Comparison of ENCODE assay signal across 19 cellular contexts in the genomic region with DNA sequence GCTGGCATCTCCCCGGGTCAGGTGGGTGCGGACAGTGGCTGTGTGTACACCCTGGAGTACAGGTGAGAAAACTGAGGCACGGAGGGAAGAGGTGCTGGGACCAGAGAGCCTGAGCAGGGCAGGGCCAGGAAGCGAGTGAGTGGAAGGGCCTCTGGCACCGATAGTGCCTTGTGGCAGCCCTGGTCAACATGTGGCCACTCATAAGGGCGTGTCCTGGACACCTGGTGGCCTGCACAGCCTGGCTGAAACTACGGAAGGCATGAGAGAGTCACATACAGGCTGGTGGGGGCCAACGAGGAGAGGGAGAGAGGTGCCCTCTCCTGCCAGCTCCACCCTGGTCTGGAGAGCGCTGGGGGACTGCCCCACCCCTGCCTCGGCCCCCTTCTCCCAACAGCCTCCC. TPM values are rescaled to one million over a fixed set of nuclear protein-coding genes. Genes with fewer than 3 reads are reported as not detected.
DNase-seq lines count a peak whose midpoint lies in the region; ATAC-seq, FAIRE-seq and TF ChIP-seq lines count a peak whose summit lies in the region.
"Had no signal": no experiment of that assay in that cellular context is flagged by ENCODE, and none has a peak within 500 bp of the region (broad histone marks: within the 10 kb centered on the region; RNA-seq: fewer than 3 reads in every experiment).

No MANE protein-coding gene starts in this region.

- TF ChIP-seq RAD21 in HCT116 (IDR thresholded peaks at IDR 0.05; ENCODE audit: low read depth) (no peak), K562 (CRISPR knock-in tag; conservative IDR thresholded peaks at IDR 0.05 in 1 of 2, IDR thresholded peaks at IDR 0.05 in 1 of 2) (no peak)

- POLR2A ChIA-PET in HCT116 (lab: Charles Lee) (no interaction called here), K562 (lab: Yijun Ruan, JAX) (interaction anchor here (0.6 kb wide), 1 partner anchor 98 kb away, joined by 3 read pairs; no protein-coding TSS in a partner anchor), T-cell (lab: Charles Lee) (interaction anchor here in 1 of 2 donors (0.6 kb wide), 1 partner anchor 44 kb away, joined by 3 read pairs; no protein-coding TSS in a partner anchor)

- no peaks in the 10 kb centered on the region for H3K9me3 Mint-ChIP-seq in activated CD8-positive, alpha-beta memory T cell treated with anti-CD3 and anti-CD28 coated beads, Interleukin-2, amount 10 ng/mL, durations not matched to agents 7 days and 5 days (ENCODE audit: low read depth)
- no peaks in the 10 kb centered on the region for H3K9me3 Mint-ChIP-seq in T-cell
- H3K9me3 Mint-ChIP-seq: activated CD4-positive, alpha-beta T cell treated with anti-CD3 and anti-CD28 coated beads, Interleukin-2, amount 10 ng/mL, durations not matched to agents 7 days and 5 days; activated T-cell treated with anti-CD3 and anti-CD28 coated beads, Interleukin-2, amount 50 U/mL, for 72 hours; nephron progenitor cell had no signal

- H3K9ac ChIP-seq in HCT116 (ENCODE audit: low read length) (no peak overlapping the region), K562 (ENCODE audit: insufficient read depth in 1 of 2, low read depth in 2 of 2, low read length in 2 of 2) (peak overlapping the region in 1 of 2 experiments; percentile 58; a peak in 2 of 4 replicates)

- no peak overlapping the region for H3K4me3 ChIP-seq in HCT116 (replicated peaks in 1 of 2; ENCODE audit: low read depth in 1 of 2, low read length in 2 of 2)
- H3K4me3 ChIP-seq in K562 = no peak overlapping the region
- no peak overlapping the region for H3K4me3 ChIP-seq in mucosa of descending colon
- H3K4me3 ChIP-seq: BLaER1 treated with 17β-estradiol and CSF1 and Interleukin-3, amounts not matched to agents 10 nM and 100 nM; coronary artery; esophagus squamous epithelium; HAP-1; uterus had no signal

- ATAC-seq in HCT116 = no peak
- ATAC-seq in K562 = no peak
- ATAC-seq in mucosa of descending colon = peak; percentile 54
- no peak for ATAC-seq in activated CD8-positive, alpha-beta memory T cell treated with anti-CD3 and anti-CD28 coated beads, Interleukin-2, amount 10 ng/mL, durations not matched to agents 7 days and 5 days
- ATAC-seq in T-cell (replicated peaks in 1 of 4) = no peak

- no peak for FAIRE-seq in K562 (lab: Jason Lieb, UNC)

- H3K27ac ChIP-seq in HCT116 (ENCODE audit: low read depth, low read length) (peak overlapping the region; percentile 27; the same call in 1 of the 2 replicates), K562 (ENCODE audit: extremely low read depth, low read depth, low read length) (no peak overlapping the region)
- H3K27ac ChIP-seq: BLaER1 treated with 17β-estradiol and CSF1 and Interleukin-3, amounts not matched to agents 10 nM and 100 nM; uterus had no signal

- H2AFZ ChIP-seq in HCT116 (ENCODE audit: low read depth, low read length, poor library complexity, severe bottlenecking) (no peak overlapping the region), K562 (ENCODE audit: low read depth, low read length) (no peak overlapping the region)

- H3K36me3 Mint-ChIP-seq in activated CD8-positive, alpha-beta memory T cell treated with anti-CD3 and anti-CD28 coated beads, Interleukin-2, amount 10 ng/mL, durations not matched to agents 7 days and 5 days = peaks cover 2% of the 10 kb centered on the region
- H3K36me3 Mint-ChIP-seq in T-cell = no peaks in the 10 kb centered on the region

- no peaks in the 10 kb centered on the region for H3K9me1 ChIP-seq in K562 (ENCODE audit: control insufficient read depth, insufficient read depth, low read length)

- H3K79me2 ChIP-seq in HCT116 (ENCODE audit: insufficient read depth, low read length) (peaks cover 14% of the 10 kb centered on the region; the same call in 1 of the 2 replicates), K562 (ENCODE audit: control insufficient read depth, insufficient read depth, low read length) (no peaks in the 10 kb centered on the region)

- BruUV-seq in HCT116 (replicated peaks; lab: Mats Ljungman, UMichigan) = no TSS peak
- no TSS peak for BruUV-seq in K562 (replicated peaks; lab: Mats Ljungman, UMichigan)

- 91% methylated on average over 7 of the region's 10 CpGs for WGBS in K562 (ENCODE audit: insufficient coverage, low coverage, missing lambda C conversion rate)

- no peak overlapping the region for H3K27ac Mint-ChIP-seq in activated CD8-positive, alpha-beta memory T cell treated with anti-CD3 and anti-CD28 coated beads, Interleukin-2, amount 10 ng/mL, durations not matched to agents 7 days and 5 days
- no peak overlapping the region for H3K27ac Mint-ChIP-seq in T-cell
- H3K27ac Mint-ChIP-seq: activated T-cell treated with anti-CD3 and anti-CD28 coated beads, Interleukin-2, amount 50 U/mL, for 72 hours; nephron progenitor cell had no signal

- peaks cover 3% of the 10 kb centered on the region for H3K27me3 Mint-ChIP-seq in activated CD8-positive, alpha-beta memory T cell treated with anti-CD3 and anti-CD28 coated beads, Interleukin-2, amount 10 ng/mL, durations not matched to agents 7 days and 5 days
- H3K27me3 Mint-ChIP-seq in T-cell = no peaks in the 10 kb centered on the region

- in situ Hi-C loops in K562 (cut with MboI) = loop anchor here (25.0 kb wide), 1 partner anchor 469 kb away; a partner anchor contains a TSS

- peaks cover 25 to 45% of the 10 kb centered on the region in 2 experiments for H3K4me1 ChIP-seq in HCT116 (ENCODE audit: control insufficient read depth in 1 of 2, insufficient read depth in 2 of 2, low read length in 2 of 2)
- peaks cover 0 to 77% of the 10 kb centered on the region in 2 experiments; a peak in 3 of 5 replicates for H3K4me1 ChIP-seq in K562 (replicated peaks in 1 of 2; ENCODE audit: control insufficient read depth in 2 of 2, insufficient read depth in 2 of 2, low read length in 2 of 2)
- H3K4me1 ChIP-seq in mucosa of descending colon (ENCODE audit: low read depth) = peaks cover 19% of the 10 kb centered on the region
- H3K4me1 ChIP-seq: HAP-1 had no signal

- DNase-seq in HCT116 (ENCODE audit: low read depth, low spot score) (no peak), K562 (ENCODE audit: extremely low read depth in 1 of 4, low spot score in 3 of 4) (no peak), mucosa of descending colon (no peak), inferior parietal cortex (ENCODE audit: extremely low spot score) (no peak), T-cell (no peak)
- DNase-seq in activated CD8-positive, alpha-beta memory T cell treated with anti-CD3 and anti-CD28 coated beads, Interleukin-2, amount 10 ng/mL, durations not matched to agents 7 days and 5 days = no peak
- DNase-seq: activated CD4-positive, alpha-beta T cell treated with anti-CD3 and anti-CD28 coated beads, Interleukin-2, amount 10 ng/mL, durations not matched to agents 7 days and 5 days; activated T-cell treated with anti-CD3 and anti-CD28 coated beads, Interleukin-2, amount 50 U/mL, for 72 hours; DMS79 treated with DMSO at 0.1 percent for 48 hours; esophagus squamous epithelium; NCI-H1930; NCI-H526; nephron progenitor cell; RPMI8226; stimulated activated CD4-positive, alpha-beta T cell treated with anti-CD3 and anti-CD28 coated beads, Interleukin-4, amount 100 ng/mL, for 24 hours; uterus had no signal

- CTCF ChIA-PET in HCT116 (lab: Charles Lee) (no interaction called here), K562 (lab: Yijun Ruan, JAX; ENCODE audit: low intra/inter-chr PET ratio) (no interaction called here), T-cell (lab: Charles Lee) (no interaction called here)
- CTCF ChIA-PET in activated CD8-positive, alpha-beta memory T cell treated with anti-CD3 and anti-CD28 coated beads, Interleukin-2, amount 10 ng/mL, durations not matched to agents 7 days and 5 days (lab: Charles Lee) = interaction anchor here (1.3 kb wide), 1 partner anchor 13 kb away, joined by 3 read pairs; no protein-coding TSS in a partner anchor

- no peak overlapping the region for H3K4me2 ChIP-seq in HCT116 (ENCODE audit: low read length)
- H3K4me2 ChIP-seq in K562 (ENCODE audit: insufficient read depth, low read length) = no peak overlapping the region

- no peaks in the 10 kb centered on the region for H3K9me2 ChIP-seq in HCT116 (ENCODE audit: insufficient read depth)

- H4K20me1 ChIP-seq in HCT116 (ENCODE audit: insufficient read depth) = no peaks in the 10 kb centered on the region
- H4K20me1 ChIP-seq in K562 (replicated peaks; ENCODE audit: control insufficient read depth, insufficient read depth, low read length) = no peaks in the 10 kb centered on the region

- H3K4me1 Mint-ChIP-seq in activated CD8-positive, alpha-beta memory T cell treated with anti-CD3 and anti-CD28 coated beads, Interleukin-2, amount 10 ng/mL, durations not matched to agents 7 days and 5 days = no peaks in the 10 kb centered on the region
- peaks cover 0 to 3% (median 0%) of the 10 kb centered on the region in 3 donors for H3K4me1 Mint-ChIP-seq in T-cell
- H3K4me1 Mint-ChIP-seq: activated CD4-positive, alpha-beta T cell treated with anti-CD3 and anti-CD28 coated beads, Interleukin-2, amount 10 ng/mL, durations not matched to agents 7 days and 5 days had no signal

- H3K9me3 ChIP-seq in HCT116 (ENCODE audit: control insufficient read depth in 1 of 2, insufficient read depth in 1 of 2, low read depth in 1 of 2, low read length in 2 of 2) = no peaks in the 10 kb centered on the region
- H3K9me3 ChIP-seq in K562 (replicated peaks; ENCODE audit: control insufficient read depth, insufficient read depth, low read depth, low read length) = no peaks in the 10 kb centered on the region; the same call in 1 of the 2 replicates
- H3K9me3 ChIP-seq in mucosa of descending colon = no peaks in the 10 kb centered on the region
- H3K9me3 ChIP-seq: BLaER1 treated with 17β-estradiol and CSF1 and Interleukin-3, amounts not matched to agents 10 nM and 100 nM; esophagus squamous epithelium; HAP-1; uterus had no signal

- no peak for TF ChIP-seq EP300 in K562 (IDR thresholded peaks at IDR 0.05; ENCODE audit: low read length)

- no peak for TF ChIP-seq CTCF in HCT116 (IDR thresholded peaks at IDR 0.05 in 2 of 3, conservative IDR thresholded peaks at IDR 0.05 in 1 of 3; ENCODE audit: borderline replicate concordance in 1 of 3, insufficient read depth in 1 of 3, low read depth in 2 of 3, low read length in 2 of 3)
- TF ChIP-seq CTCF in K562 (IDR thresholded peaks at IDR 0.05 in 2 of 3, conservative IDR thresholded peaks at IDR 0.05 in 1 of 3; ENCODE audit: insufficient read depth in 2 of 3, low read depth in 1 of 3, low read length in 3 of 3) = no peak
- TF ChIP-seq CTCF in mucosa of descending colon (IDR thresholded peaks at IDR 0.05) = no peak

- no peak for TF ChIP-seq POLR2A in HCT116 (IDR thresholded peaks at IDR 0.05; ENCODE audit: borderline replicate concordance, extremely low read depth, insufficient read depth, insufficient read length)
- TF ChIP-seq POLR2A in K562 (conservative IDR thresholded peaks at IDR 0.05) = no peak

- intact Hi-C loops in HCT116 (cut with micrococcal nuclease) (no loop called here), K562 (cut with micrococcal nuclease) (no loop called here), mucosa of descending colon (cut with DNase I, micrococcal nuclease) (no loop called here)

- RAD21 ChIA-PET in HCT116 (lab: Charles Lee; ENCODE audit: low non-redundant PET in 1 of 2, low total read pairs in 2 of 2, uncharacterized antibody in 2 of 2, unreplicated experiment in 2 of 2) = no interaction called here

- H3K27me3 ChIP-seq in HCT116 (ENCODE audit: insufficient read depth, low read length) (no peaks in the 10 kb centered on the region), K562 (ENCODE audit: control insufficient read depth in 2 of 2, insufficient read depth in 2 of 2, low read length in 2 of 2) (no peaks in the 10 kb centered on the region)

- H3K4me3 Mint-ChIP-seq in activated CD8-positive, alpha-beta memory T cell treated with anti-CD3 and anti-CD28 coated beads, Interleukin-2, amount 10 ng/mL, durations not matched to agents 7 days and 5 days = no peak overlapping the region
- H3K4me3 Mint-ChIP-seq in T-cell = no peak overlapping the region
- H3K4me3 Mint-ChIP-seq: activated CD4-positive, alpha-beta T cell treated with anti-CD3 and anti-CD28 coated beads, Interleukin-2, amount 10 ng/mL, durations not matched to agents 7 days and 5 days; activated T-cell treated with anti-CD3 and anti-CD28 coated beads, Interleukin-2, amount 50 U/mL, for 72 hours; nephron progenitor cell had no signal

- H3K36me3 ChIP-seq in HCT116 (ENCODE audit: control insufficient read depth in 1 of 2, insufficient read depth in 2 of 2, low read length in 2 of 2) (peaks cover 3 to 16% of the 10 kb centered on the region in 2 experiments; a peak in 3 of 4 replicates), K562 (ENCODE audit: control insufficient read depth, insufficient read depth, low read length) (peaks cover 56% of the 10 kb centered on the region; the same call in 1 of the 3 replicates), mucosa of descending colon (ENCODE audit: low read depth) (peaks cover 3% of the 10 kb centered on the region)
- H3K36me3 ChIP-seq: uterus had no signal

RNA-seq across cellular contexts. Expression of a gene that starts 6.1 kb away (rescaled TPM):
- 23.8 TPM for total RNA-seq in HCT116 (2021; ENCODE audit: unreplicated experiment)
- polyA plus RNA-seq in HCT116 (2012) = 11.1 and 11.8 TPM in 2 replicates
- total RNA-seq in K562 (2011; cell fraction: chromatin; rRNA removed; ENCODE audit: low replicate concordance) = 2.8 and 13.5 TPM in 2 replicates
- total RNA-seq in K562 (2011; cell fraction: nucleolus; rRNA removed) = 11.4 and 15.2 TPM in 2 replicates
- total RNA-seq in K562 (2011; cell fraction: nucleoplasm; rRNA removed) = 4.2 and 6.2 TPM in 2 replicates
- 3.7 and 3.8 TPM in 2 replicates for total RNA-seq in K562 (2014; rRNA removed)
- 0.18 TPM in 1 of 2 replicates, not detected in the other for total RNA-seq in K562 (2014; rRNA removed; fragmentation: Illumina TruSeq; extraction: Trizol)
- total RNA-seq in K562 (2015; rRNA removed; fragmentation: Illumina TruSeq; extraction: Trizol) = 1.3 and 1.4 TPM in 2 replicates
- 6.6 and 8.9 TPM in 2 replicates for total RNA-seq in K562 (2021)
- polyA plus RNA-seq in K562 (2011; rRNA removed) = 0.98 and 1.2 TPM in 2 replicates
- polyA plus RNA-seq in K562 (2011; cell fraction: cytosol; rRNA removed) = 0.84 and 4.5 TPM in 2 replicates
- polyA plus RNA-seq in K562 (2011; cell fraction: nucleus; rRNA removed) = 8.2 and 25.4 TPM in 2 replicates
- polyA plus RNA-seq in K562 (2012) = 3.1 and 3.3 TPM in 2 replicates
- polyA plus RNA-seq in K562 (2014; fragmentation: Illumina TruSeq; extraction: Trizol) = 0.25 and 2.3 TPM in 2 replicates
- polyA plus RNA-seq in K562 (2014; fragmentation: Nextera tagmentation; extraction: Ambion mirVana) = under 1 TPM in 1 of 2 experiments, not detected in 1; 0.03 TPM
- 5.8 and 6.3 TPM in 2 replicates for polyA plus RNA-seq in K562 (2014; rRNA removed)
- 0.11 and 0.15 TPM in 2 replicates for polyA minus RNA-seq in K562 (2011; rRNA and poly(A)+ RNA removed)
- 2.9 and 3.0 TPM in 2 replicates for polyA minus RNA-seq in K562 (2011; cell fraction: cytosol; rRNA and poly(A)+ RNA removed)
- polyA minus RNA-seq in K562 (2011; cell fraction: nucleus; rRNA and poly(A)+ RNA removed) = 3.0 and 3.8 TPM in 2 replicates
- total RNA-seq in mucosa of descending colon = 1 to 10 TPM in 1 of 3 donors, under 1 TPM in 2; 0.29 to 1.2 (median 0.39) TPM
- total RNA-seq in activated CD8-positive, alpha-beta memory T cell treated with anti-CD3 and anti-CD28 coated beads, Interleukin-2, amount 10 ng/mL, durations not matched to agents 7 days and 5 days = under 1 TPM; 0.29 to 0.52 TPM
- total RNA-seq in T-cell = under 1 TPM in 4 of 5 donors, not detected in 1; 0.08 to 0.36 (median 0.23) TPM
- total RNA-seq: activated CD4-positive, alpha-beta T cell treated with anti-CD3 and anti-CD28 coated beads, Interleukin-2, amount 10 ng/mL, durations not matched to agents 7 days and 5 days had no signal

RNA-seq across cellular contexts. Expression of a gene that starts 9.8 kb away (rescaled TPM):
- total RNA-seq in HCT116 (2021; ENCODE audit: unreplicated experiment) (428 TPM), K562 (2014; rRNA removed) (135 and 145 TPM in 2 replicates), K562 (2014; rRNA removed; fragmentation: Illumina TruSeq; extraction: Trizol) (3.9 and 4.6 TPM in 2 replicates), K562 (2015; rRNA removed; fragmentation: Illumina TruSeq; extraction: Trizol) (65.2 and 73.0 TPM in 2 replicates), K562 (2021) (409 and 434 TPM in 2 replicates), mucosa of descending colon (100 to 1,000 TPM; 302 to 391 (median 378) TPM), T-cell (100 to 1,000 TPM; 117 to 233 (median 155) TPM)
- 468 and 508 TPM in 2 replicates for polyA plus RNA-seq in HCT116 (2012)
- 42.1 and 110 TPM in 2 replicates for total RNA-seq in K562 (2011; cell fraction: chromatin; rRNA removed; ENCODE audit: low replicate concordance)
- total RNA-seq in K562 (2011; cell fraction: nucleolus; rRNA removed) = 116 and 129 TPM in 2 replicates
- 74.0 and 85.6 TPM in 2 replicates for total RNA-seq in K562 (2011; cell fraction: nucleoplasm; rRNA removed)
- polyA plus RNA-seq in K562 (2011; rRNA removed) (36.8 and 58.7 TPM in 2 replicates), K562 (2014; fragmentation: Illumina TruSeq; extraction: Trizol) (18.7 and 106 TPM in 2 replicates), K562 (2014; fragmentation: Nextera tagmentation; extraction: Ambion mirVana) (10 to 100 TPM in 1 of 2 experiments, 1 to 10 TPM in 1; 9.7 to 23.3 TPM), K562 (2014; rRNA removed) (233 and 236 TPM in 2 replicates)
- polyA plus RNA-seq in K562 (2011; cell fraction: cytosol; rRNA removed) = 119 and 471 TPM in 2 replicates
- 90.5 and 137 TPM in 2 replicates for polyA plus RNA-seq in K562 (2011; cell fraction: nucleus; rRNA removed)
- polyA plus RNA-seq in K562 (2012) = 278 and 318 TPM in 2 replicates
- polyA minus RNA-seq in K562 (2011; rRNA and poly(A)+ RNA removed) = 16.5 and 29.9 TPM in 2 replicates
- 115 and 175 TPM in 2 replicates for polyA minus RNA-seq in K562 (2011; cell fraction: cytosol; rRNA and poly(A)+ RNA removed)
- polyA minus RNA-seq in K562 (2011; cell fraction: nucleus; rRNA and poly(A)+ RNA removed) = 28.8 and 35.8 TPM in 2 replicates
- total RNA-seq in activated CD8-positive, alpha-beta memory T cell treated with anti-CD3 and anti-CD28 coated beads, Interleukin-2, amount 10 ng/mL, durations not matched to agents 7 days and 5 days = 100 to 1,000 TPM; 190 to 221 TPM

RNA-seq across cellular contexts. Expression of a gene that starts 16.7 kb away (rescaled TPM):
- total RNA-seq in HCT116 (2021; ENCODE audit: unreplicated experiment) (146 TPM), K562 (2014; rRNA removed) (13.5 and 20.8 TPM in 2 replicates), K562 (2014; rRNA removed; fragmentation: Illumina TruSeq; extraction: Trizol) (3.9 and 4.8 TPM in 2 replicates), K562 (2015; rRNA removed; fragmentation: Illumina TruSeq; extraction: Trizol) (10.1 and 11.0 TPM in 2 replicates), K562 (2021) (120 and 121 TPM in 2 replicates), mucosa of descending colon (100 to 1,000 TPM; 136 to 251 (median 213) TPM), T-cell (100 to 1,000 TPM in 1 of 5 donors, 10 to 100 TPM in 4; 54.0 to 161 (median 66.9) TPM)
- 63.2 and 79.4 TPM in 2 replicates for polyA plus RNA-seq in HCT116 (2012)
- total RNA-seq in K562 (2011; cell fraction: chromatin; rRNA removed; ENCODE audit: low replicate concordance) = 30.7 and 106 TPM in 2 replicates
- 81.7 and 90.7 TPM in 2 replicates for total RNA-seq in K562 (2011; cell fraction: nucleolus; rRNA removed)
- 55.1 and 88.1 TPM in 2 replicates for total RNA-seq in K562 (2011; cell fraction: nucleoplasm; rRNA removed)
- polyA plus RNA-seq in K562 (2011; rRNA removed) (7.0 and 10.2 TPM in 2 replicates), K562 (2014; fragmentation: Illumina TruSeq; extraction: Trizol) (20.5 and 38.3 TPM in 2 replicates), K562 (2014; fragmentation: Nextera tagmentation; extraction: Ambion mirVana) (1 to 10 TPM in 1 of 2 experiments, under 1 TPM in 1; 0.17 to 1.5 TPM), K562 (2014; rRNA removed) (41.3 and 44.6 TPM in 2 replicates)
- 14.0 and 26.8 TPM in 2 replicates for polyA plus RNA-seq in K562 (2011; cell fraction: cytosol; rRNA removed)
- 44.8 and 87.0 TPM in 2 replicates for polyA plus RNA-seq in K562 (2011; cell fraction: nucleus; rRNA removed)
- polyA plus RNA-seq in K562 (2012) = 29.5 and 39.8 TPM in 2 replicates
- 2.7 and 3.0 TPM in 2 replicates for polyA minus RNA-seq in K562 (2011; rRNA and poly(A)+ RNA removed)
- polyA minus RNA-seq in K562 (2011; cell fraction: cytosol; rRNA and poly(A)+ RNA removed) = 29.9 and 43.2 TPM in 2 replicates
- polyA minus RNA-seq in K562 (2011; cell fraction: nucleus; rRNA and poly(A)+ RNA removed) = 28.0 and 34.2 TPM in 2 replicates
- 10 to 100 TPM; 73.3 to 88.6 TPM for total RNA-seq in activated CD8-positive, alpha-beta memory T cell treated with anti-CD3 and anti-CD28 coated beads, Interleukin-2, amount 10 ng/mL, durations not matched to agents 7 days and 5 days

RNA-seq across cellular contexts. Expression of a gene that starts 26.2 kb away (rescaled TPM):
- total RNA-seq in HCT116 (2021; ENCODE audit: unreplicated experiment) (86.9 TPM), K562 (2014; rRNA removed) (96.5 and 102 TPM in 2 replicates), K562 (2014; rRNA removed; fragmentation: Illumina TruSeq; extraction: Trizol) (28.9 and 31.7 TPM in 2 replicates), K562 (2015; rRNA removed; fragmentation: Illumina TruSeq; extraction: Trizol) (40.6 and 43.2 TPM in 2 replicates), K562 (2021) (76.3 and 89.6 TPM in 2 replicates), mucosa of descending colon (10 to 100 TPM; 69.6 to 86.6 (median 76.3) TPM), T-cell (100 to 1,000 TPM in 2 of 5 donors, 10 to 100 TPM in 3; 70.2 to 115 (median 99.5) TPM)
- polyA plus RNA-seq in HCT116 (2012) = 67.3 and 71.4 TPM in 2 replicates
- total RNA-seq in K562 (2011; cell fraction: chromatin; rRNA removed; ENCODE audit: low replicate concordance) = 76.0 and 175 TPM in 2 replicates
- 128 and 133 TPM in 2 replicates for total RNA-seq in K562 (2011; cell fraction: nucleolus; rRNA removed)
- 58.7 and 79.5 TPM in 2 replicates for total RNA-seq in K562 (2011; cell fraction: nucleoplasm; rRNA removed)
- polyA plus RNA-seq in K562 (2011; rRNA removed) (31.2 and 34.3 TPM in 2 replicates), K562 (2014; fragmentation: Illumina TruSeq; extraction: Trizol) (22.0 and 39.1 TPM in 2 replicates), K562 (2014; fragmentation: Nextera tagmentation; extraction: Ambion mirVana) (under 1 TPM; 0.15 to 1.00 TPM), K562 (2014; rRNA removed) (69.4 and 79.9 TPM in 2 replicates)
- polyA plus RNA-seq in K562 (2011; cell fraction: cytosol; rRNA removed) = 37.0 and 67.8 TPM in 2 replicates
- 127 and 182 TPM in 2 replicates for polyA plus RNA-seq in K562 (2011; cell fraction: nucleus; rRNA removed)
- polyA plus RNA-seq in K562 (2012) = 49.5 and 76.3 TPM in 2 replicates
- 38.2 and 43.6 TPM in 2 replicates for polyA minus RNA-seq in K562 (2011; rRNA and poly(A)+ RNA removed)
- 33.9 and 37.0 TPM in 2 replicates for polyA minus RNA-seq in K562 (2011; cell fraction: cytosol; rRNA and poly(A)+ RNA removed)
- polyA minus RNA-seq in K562 (2011; cell fraction: nucleus; rRNA and poly(A)+ RNA removed) = 34.3 and 36.1 TPM in 2 replicates
- total RNA-seq in activated CD8-positive, alpha-beta memory T cell treated with anti-CD3 and anti-CD28 coated beads, Interleukin-2, amount 10 ng/mL, durations not matched to agents 7 days and 5 days = 10 to 100 TPM; 76.7 to 80.5 TPM

RNA-seq across cellular contexts. Expression of a gene that starts 37.4 kb away (rescaled TPM):
- total RNA-seq in HCT116 (2021; ENCODE audit: unreplicated experiment) (276 TPM), K562 (2014; rRNA removed) (168 and 249 TPM in 2 replicates), K562 (2014; rRNA removed; fragmentation: Illumina TruSeq; extraction: Trizol) (189 and 200 TPM in 2 replicates), K562 (2015; rRNA removed; fragmentation: Illumina TruSeq; extraction: Trizol) (176 and 206 TPM in 2 replicates), K562 (2021) (181 and 222 TPM in 2 replicates), mucosa of descending colon (100 to 1,000 TPM; 281 to 507 (median 300) TPM), T-cell (100 to 1,000 TPM; 477 to 682 (median 657) TPM)
- polyA plus RNA-seq in HCT116 (2012) = 398 and 405 TPM in 2 replicates
- 283 and 504 TPM in 2 replicates for total RNA-seq in K562 (2011; cell fraction: chromatin; rRNA removed; ENCODE audit: low replicate concordance)
- total RNA-seq in K562 (2011; cell fraction: nucleolus; rRNA removed) = 457 and 483 TPM in 2 replicates
- total RNA-seq in K562 (2011; cell fraction: nucleoplasm; rRNA removed) = 431 and 450 TPM in 2 replicates
- polyA plus RNA-seq in K562 (2011; rRNA removed) (124 and 166 TPM in 2 replicates), K562 (2014; fragmentation: Illumina TruSeq; extraction: Trizol) (222 and 345 TPM in 2 replicates), K562 (2014; fragmentation: Nextera tagmentation; extraction: Ambion mirVana) (10 to 100 TPM; 20.5 to 21.4 TPM), K562 (2014; rRNA removed) (306 and 327 TPM in 2 replicates)
- 92.3 and 201 TPM in 2 replicates for polyA plus RNA-seq in K562 (2011; cell fraction: cytosol; rRNA removed)
- polyA plus RNA-seq in K562 (2011; cell fraction: nucleus; rRNA removed) = 882 and 1,025 TPM in 2 replicates
- polyA plus RNA-seq in K562 (2012) = 288 and 291 TPM in 2 replicates
- polyA minus RNA-seq in K562 (2011; rRNA and poly(A)+ RNA removed) = 46.9 and 50.4 TPM in 2 replicates
- polyA minus RNA-seq in K562 (2011; cell fraction: cytosol; rRNA and poly(A)+ RNA removed) = 50.4 and 50.8 TPM in 2 replicates
- polyA minus RNA-seq in K562 (2011; cell fraction: nucleus; rRNA and poly(A)+ RNA removed) = 117 and 135 TPM in 2 replicates
- total RNA-seq in activated CD8-positive, alpha-beta memory T cell treated with anti-CD3 and anti-CD28 coated beads, Interleukin-2, amount 10 ng/mL, durations not matched to agents 7 days and 5 days = 100 to 1,000 TPM; 189 to 210 TPM
